ENCODE assay signal across 9 cellular contexts in the genomic region with DNA sequence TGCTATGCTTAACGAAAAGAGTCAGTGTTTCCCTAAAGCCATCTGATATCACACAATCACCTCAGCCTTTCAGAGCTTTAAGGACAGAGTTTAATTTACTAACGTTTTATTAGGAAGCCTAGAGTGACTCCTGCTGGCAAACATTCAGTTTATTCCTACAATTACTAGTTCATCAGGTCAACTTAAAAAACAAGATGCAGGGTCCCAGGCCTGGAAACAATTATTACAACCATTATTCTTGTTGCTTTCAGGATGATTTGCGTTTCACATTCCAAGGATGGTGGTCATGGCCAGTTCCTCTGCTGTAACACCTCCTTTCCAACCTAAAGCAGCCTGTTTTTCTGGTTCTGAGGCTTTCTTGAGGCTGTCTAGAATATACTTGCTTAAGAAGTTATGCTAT. TPM values are rescaled to one million over a fixed set of nuclear protein-coding genes. Genes with fewer than 3 reads are reported as not detected.
DNase-seq lines count a peak whose midpoint lies in the region; ATAC-seq and TF ChIP-seq lines count a peak whose summit lies in the region.
"Had no signal": no experiment of that assay in that cellular context is flagged by ENCODE, and none has a peak within 500 bp of the region (broad histone marks: within the 10 kb centered on the region; RNA-seq: fewer than 3 reads in every experiment).

No MANE protein-coding gene starts in this region.

- in situ Hi-C loops in brain microvascular endothelial cell (cut with HindIII; ENCODE audit: low pct_ligation_motif_present, low sequenced_read_pairs) = no loop called here

- intact Hi-C loops in lower lobe of right lung (cut with DNase I) = loop anchor here (10.0 kb wide), 2 partner anchors 111 to 211 kb away; no protein-coding TSS in a partner anchor

- H3K36me3 ChIP-seq in brain microvascular endothelial cell (replicated peaks) = peaks cover 3% of the 10 kb centered on the region
- H3K36me3 ChIP-seq in lower lobe of right lung = peaks cover 12% of the 10 kb centered on the region

- peak; percentile 30 for DNase-seq in NCI-H2107 treated with DMSO at 0.1 percent for 48 hours (lab: John Stamatoyannopoulos, UW; ENCODE audit: unreplicated experiment)
- DNase-seq in NCI-H2107 (lab: John Stamatoyannopoulos, UW) = no peak
- DNase-seq in NCI-H146 (lab: John Stamatoyannopoulos, UW) = peak; percentile 32
- DNase-seq in brain microvascular endothelial cell = peak; percentile 35
- DNase-seq in lower lobe of right lung = no peak
- DNase-seq in KG1 (lab: John Stamatoyannopoulos, UW) = no peak

- peak; percentile 17 for TF ChIP-seq CTCF in brain microvascular endothelial cell (IDR thresholded peaks at IDR 0.05; ENCODE audit: low read depth, low read length, missing control alignments)
- TF ChIP-seq CTCF in lower lobe of right lung (IDR thresholded peaks at IDR 0.05) = peak; percentile 49

- ATAC-seq in lower lobe of right lung (peak; percentile 15 to 52), GM21423 (IDR thresholded peaks at IDR 0.05; ENCODE audit: unreplicated experiment) (no peak), HG02973 (IDR thresholded peaks at IDR 0.05; ENCODE audit: unreplicated experiment) (no peak)

- H3K27me3 ChIP-seq in brain microvascular endothelial cell (replicated peaks) = no peaks in the 10 kb centered on the region
- no peaks in the 10 kb centered on the region for H3K27me3 ChIP-seq in lower lobe of right lung (ENCODE audit: low read depth)
- H3K27me3 ChIP-seq: BLaER1 had no signal

- no peaks in the 10 kb centered on the region for H3K9me3 ChIP-seq in lower lobe of right lung
- H3K9me3 ChIP-seq: BLaER1 had no signal

- H3K27ac ChIP-seq in brain microvascular endothelial cell = no peak overlapping the region
- peak overlapping the region; percentile 90 for H3K27ac ChIP-seq in lower lobe of right lung
- H3K27ac ChIP-seq: BLaER1 had no signal

- H3K4me3 ChIP-seq in brain microvascular endothelial cell (ENCODE audit: low read depth, low read length) (no peak overlapping the region), lower lobe of right lung (no peak overlapping the region)
- H3K4me3 ChIP-seq: BLaER1 had no signal

- peaks cover 37% of the 10 kb centered on the region for H3K4me1 ChIP-seq in lower lobe of right lung

RNA-seq across cellular contexts. Expression of gene FAM53B, which starts 1.5 kb away (rescaled TPM):
- 40.7 TPM for total RNA-seq in lower lobe of right lung

RNA-seq across cellular contexts. Expression of gene EEF1AKMT2, which starts 46.0 kb away (rescaled TPM):
- total RNA-seq in lower lobe of right lung = 14.1 TPM

RNA-seq across cellular contexts. Expression of gene ABRAXAS2, which starts 55.9 kb away (rescaled TPM):
- 15.7 TPM for total RNA-seq in lower lobe of right lung

Comparison
In these comparisons a context has a peak if more than half of its experiments do, and no peak if none do; other contexts are left out.
1. DNase-seq: peak in NCI-H2107 treated with DMSO at 0.1 percent for 48 hours (single experiment), NCI-H146 (single experiment) and brain microvascular endothelial cell (single experiment); none in NCI-H2107 (single experiment), lower lobe of right lung (single experiment) and KG1 (single experiment).
2. ATAC-seq: peak in lower lobe of right lung (2 of 2); none in GM21423 (single experiment) and HG02973 (single experiment).